ENCODE assay signal across 8 cellular contexts in genomic region chr19:7069042-7069903, GRCh38. TPM values are rescaled to one million over a fixed set of nuclear protein-coding genes. Genes with fewer than 3 reads are reported as not detected.
DNase-seq lines count a peak whose midpoint lies in the region; ATAC-seq and TF ChIP-seq lines count a peak whose summit lies in the region.

Gene ZNF557 (plus strand): TSS chr19:7069703. CDS start chr19:7075075, 5,372 bp downstream.

- POLR2A ChIA-PET in SK-N-SH (lab: Yijun Ruan, JAX) = interaction anchor here (0.6 to 1.9 kb wide), 9 partner anchors 9 to 1066 kb away, joined by 3 to 15 read pairs (median 4); partner anchors contain the start of gene GPR108

- H3K27me3 Mint-ChIP-seq in activated naive CD4-positive, alpha-beta T cell treated with anti-CD3 and anti-CD28 coated beads, Interleukin-2, amount 50 U/mL, for 24 hours = no peaks in the 10 kb centered on the region

- H4K20me1 ChIP-seq in SK-N-SH (ENCODE audit: insufficient read depth) = no peaks in the 10 kb centered on the region

- H3K4me3 ChIP-seq in GM08714 (ENCODE audit: low read length) (peak within 1 kb of the TSS; percentile 86), SK-N-SH (ENCODE audit: low read depth in 2 of 2, low read length in 1 of 2) (peak within 1 kb of the TSS; percentile 84 to 86)

- peak within 1 kb of the TSS; percentile 83 for H3K9ac ChIP-seq in SK-N-SH

- H3K27me3 ChIP-seq in SK-N-SH (ENCODE audit: insufficient read depth) = peaks cover 4% of the 10 kb centered on the region; the same call in 1 of the 2 replicates

- no peak for TF ChIP-seq RAD21 in SK-N-SH (IDR thresholded peaks at IDR 0.05; ENCODE audit: low read length)

- no peaks in the 10 kb centered on the region for H3K9me2 ChIP-seq in SK-N-SH

- under 1% methylated on average over 42 of the region's 56 CpGs for WGBS in SK-N-SH (ENCODE audit: low lambda C conversion rate)

- H3K36me3 ChIP-seq in SK-N-SH (replicated peaks in 1 of 2; ENCODE audit: control insufficient read depth in 1 of 2, insufficient read depth in 2 of 2, low read length in 1 of 2) = peaks cover 18 to 39% of the 10 kb centered on the region in 2 experiments

- no peak for TF ChIP-seq EP300 in SK-N-SH (IDR thresholded peaks at IDR 0.05; ENCODE audit: borderline replicate concordance in 1 of 2, low read depth in 1 of 2, low read length in 1 of 2)

- peak within 1 kb of the TSS; percentile 98 for H3K27ac Mint-ChIP-seq in activated naive CD4-positive, alpha-beta T cell treated with anti-CD3 and anti-CD28 coated beads, Interleukin-2, amount 50 U/mL, for 24 hours

- H3K27ac ChIP-seq in SK-N-SH (ENCODE audit: low read depth in 2 of 2, low read length in 1 of 2) (peak within 1 kb of the TSS; percentile 82 to 85), temporal lobe (ENCODE audit: low read depth, low read length) (peak within 1 kb of the TSS; percentile 65)

- CTCF ChIA-PET in SK-N-SH (lab: Yijun Ruan, JAX) = interaction anchor here (1.6 to 2.5 kb wide), 2 partner anchors 33 to 272 kb away, joined by 4 to 8 read pairs; no protein-coding TSS in a partner anchor

- H3K4me3 Mint-ChIP-seq in activated naive CD4-positive, alpha-beta T cell treated with anti-CD3 and anti-CD28 coated beads, Interleukin-2, amount 50 U/mL, for 24 hours = peak within 1 kb of the TSS; percentile 98

- peaks cover 16% of the 10 kb centered on the region for H3K36me3 Mint-ChIP-seq in activated naive CD4-positive, alpha-beta T cell treated with anti-CD3 and anti-CD28 coated beads, Interleukin-2, amount 50 U/mL, for 24 hours

- H3K9me3 ChIP-seq in SK-N-SH = no peaks in the 10 kb centered on the region

- H3K9me3 Mint-ChIP-seq in activated naive CD4-positive, alpha-beta T cell treated with anti-CD3 and anti-CD28 coated beads, Interleukin-2, amount 50 U/mL, for 24 hours = no peaks in the 10 kb centered on the region

- peak within 1 kb of the TSS; percentile 90 for H2AFZ ChIP-seq in SK-N-SH (ENCODE audit: low read depth)

- peak; percentile 92 for ATAC-seq in HG02588 (IDR thresholded peaks at IDR 0.05; ENCODE audit: unreplicated experiment)

- no peak for TF ChIP-seq CTCF in SK-N-SH (IDR thresholded peaks at IDR 0.05)

- H3K4me1 ChIP-seq in SK-N-SH (ENCODE audit: control insufficient read depth in 1 of 2, insufficient read depth in 2 of 2, low read depth in 1 of 2, low read length in 1 of 2) = peaks cover 3 to 4% of the 10 kb centered on the region in 2 experiments; a peak in 2 of 4 replicates

- peaks cover 12% of the 10 kb centered on the region for H3F3A ChIP-seq in SK-N-SH (replicated peaks; ENCODE audit: insufficient read depth)

- H3K4me1 Mint-ChIP-seq in activated naive CD4-positive, alpha-beta T cell treated with anti-CD3 and anti-CD28 coated beads, Interleukin-2, amount 50 U/mL, for 24 hours = peaks cover 21% of the 10 kb centered on the region

- peaks cover 18% of the 10 kb centered on the region for H3K79me2 ChIP-seq in SK-N-SH (ENCODE audit: insufficient read depth)

- peak within 1 kb of the TSS; percentile 79 for H3K4me2 ChIP-seq in SK-N-SH

- DNase-seq in NCI-H1092 (lab: John Stamatoyannopoulos, UW) (peak; percentile 93), SK-N-SH (peak; percentile 97), glomerular endothelial cell (ENCODE audit: extremely low read depth, low read depth, low spot score) (peak; percentile 61), occipital lobe (lab: John Stamatoyannopoulos, UW) (peak; percentile 97)

TF ChIP-seq in SK-N-SH, 30 proteins besides CTCF, POLR2A, EP300 and RAD21:
- peak; percentile 46; the same call in 1 of the 2 replicates for TF ChIP-seq YY1 (IDR thresholded peaks at IDR 0.05; ENCODE audit: low read depth)
- no peak for TF ChIP-seq RXRA (IDR thresholded peaks at IDR 0.05; ENCODE audit: borderline replicate concordance, low read depth)
- TF ChIP-seq, protein P1, sequence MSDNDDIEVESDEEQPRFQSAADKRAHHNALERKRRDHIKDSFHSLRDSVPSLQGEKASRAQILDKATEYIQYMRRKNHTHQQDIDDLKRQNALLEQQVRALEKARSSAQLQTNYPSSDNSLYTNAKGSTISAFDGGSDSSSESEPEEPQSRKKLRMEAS (IDR thresholded peaks at IDR 0.05; ENCODE audit: low read depth) = peak; percentile 85
- no peak for TF ChIP-seq TEAD4 (IDR thresholded peaks at IDR 0.05; ENCODE audit: borderline replicate concordance, insufficient read depth)
- TF ChIP-seq GATA2 (CRISPR knock-in tag; IDR thresholded peaks at IDR 0.05) = no peak
- peak; percentile 41 for TF ChIP-seq CHD2 (IDR thresholded peaks at IDR 0.05; ENCODE audit: low read length, partially characterized antibody)
- TF ChIP-seq, protein P2, sequence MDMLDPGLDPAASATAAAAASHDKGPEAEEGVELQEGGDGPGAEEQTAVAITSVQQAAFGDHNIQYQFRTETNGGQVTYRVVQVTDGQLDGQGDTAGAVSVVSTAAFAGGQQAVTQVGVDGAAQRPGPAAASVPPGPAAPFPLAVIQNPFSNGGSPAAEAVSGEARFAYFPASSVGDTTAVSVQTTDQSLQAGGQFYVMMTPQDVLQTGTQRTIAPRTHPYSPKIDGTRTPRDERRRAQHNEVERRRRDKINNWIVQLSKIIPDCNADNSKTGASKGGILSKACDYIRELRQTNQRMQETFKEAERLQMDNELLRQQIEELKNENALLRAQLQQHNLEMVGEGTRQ (IDR thresholded peaks at IDR 0.05; ENCODE audit: borderline replicate concordance, low read depth, low read length) = no peak
- TF ChIP-seq FOSL2 (IDR thresholded peaks at IDR 0.05; ENCODE audit: borderline replicate concordance, low read depth) = no peak
- TF ChIP-seq USF1 (IDR thresholded peaks at IDR 0.05; ENCODE audit: borderline replicate concordance, low read depth) = 0 out of 2 replicates have a peak, but pooled peaks have one; percentile 23
- no peak for TF ChIP-seq NRF1 (IDR thresholded peaks at IDR 0.05; ENCODE audit: low read depth, low read length)
- TF ChIP-seq EZH2phosphoT487 (IDR thresholded peaks at IDR 0.05; ENCODE audit: borderline replicate concordance, low read depth) = no peak
- peak; percentile 95 for TF ChIP-seq ELF1 (IDR thresholded peaks at IDR 0.05)
- TF ChIP-seq, protein P3, sequence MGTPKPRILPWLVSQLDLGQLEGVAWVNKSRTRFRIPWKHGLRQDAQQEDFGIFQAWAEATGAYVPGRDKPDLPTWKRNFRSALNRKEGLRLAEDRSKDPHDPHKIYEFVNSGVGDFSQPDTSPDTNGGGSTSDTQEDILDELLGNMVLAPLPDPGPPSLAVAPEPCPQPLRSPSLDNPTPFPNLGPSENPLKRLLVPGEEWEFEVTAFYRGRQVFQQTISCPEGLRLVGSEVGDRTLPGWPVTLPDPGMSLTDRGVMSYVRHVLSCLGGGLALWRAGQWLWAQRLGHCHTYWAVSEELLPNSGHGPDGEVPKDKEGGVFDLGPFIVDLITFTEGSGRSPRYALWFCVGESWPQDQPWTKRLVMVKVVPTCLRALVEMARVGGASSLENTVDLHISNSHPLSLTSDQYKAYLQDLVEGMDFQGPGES (IDR thresholded peaks at IDR 0.05; ENCODE audit: low read depth, low read length) = no peak
- peak; percentile 90 for TF ChIP-seq POLR2AphosphoS5 (IDR thresholded peaks at IDR 0.05; ENCODE audit: low read depth, low read length)
- TF ChIP-seq TAF1 (IDR thresholded peaks at IDR 0.05; ENCODE audit: borderline replicate concordance, low read depth, low read length) = peak; percentile 75; the same call in 1 of the 2 replicates
- TF ChIP-seq, protein P4, sequence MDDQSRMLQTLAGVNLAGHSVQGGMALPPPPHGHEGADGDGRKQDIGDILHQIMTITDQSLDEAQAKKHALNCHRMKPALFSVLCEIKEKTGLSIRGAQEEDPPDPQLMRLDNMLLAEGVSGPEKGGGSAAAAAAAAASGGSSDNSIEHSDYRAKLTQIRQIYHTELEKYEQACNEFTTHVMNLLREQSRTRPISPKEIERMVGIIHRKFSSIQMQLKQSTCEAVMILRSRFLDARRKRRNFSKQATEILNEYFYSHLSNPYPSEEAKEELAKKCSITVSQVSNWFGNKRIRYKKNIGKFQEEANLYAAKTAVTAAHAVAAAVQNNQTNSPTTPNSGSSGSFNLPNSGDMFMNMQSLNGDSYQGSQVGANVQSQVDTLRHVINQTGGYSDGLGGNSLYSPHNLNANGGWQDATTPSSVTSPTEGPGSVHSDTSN (IDR thresholded peaks at IDR 0.05) = peak; percentile 19; the same call in 1 of the 2 replicates
- TF ChIP-seq GABPA (IDR thresholded peaks at IDR 0.05; ENCODE audit: low read depth) = peak; percentile 95

RNA-seq across cellular contexts. Expression of gene ZNF557, which starts in this region (rescaled TPM):
- polyA plus RNA-seq in SK-N-SH (2012; rRNA removed) = 2.3 and 2.8 TPM in 2 replicates
- polyA plus RNA-seq in SK-N-SH (2012; cell fraction: cytosol; rRNA removed) = 1.4 and 1.8 TPM in 2 replicates
- 4.1 and 4.4 TPM in 2 replicates for polyA plus RNA-seq in SK-N-SH (2012; cell fraction: nucleus; rRNA removed)
- total RNA-seq in glomerular endothelial cell (4.5 and 8.2 TPM in 2 replicates), occipital lobe (40.9 TPM), temporal lobe (24.8 TPM)

Comparison
In these comparisons a context has a peak if more than half of its experiments do, and no peak if none do; other contexts are left out.
1. Peak in every context shown above with its lines: DNase-seq, ATAC-seq, H3K4me3 ChIP-seq and H3K27ac ChIP-seq.